In the genomic region with DNA sequence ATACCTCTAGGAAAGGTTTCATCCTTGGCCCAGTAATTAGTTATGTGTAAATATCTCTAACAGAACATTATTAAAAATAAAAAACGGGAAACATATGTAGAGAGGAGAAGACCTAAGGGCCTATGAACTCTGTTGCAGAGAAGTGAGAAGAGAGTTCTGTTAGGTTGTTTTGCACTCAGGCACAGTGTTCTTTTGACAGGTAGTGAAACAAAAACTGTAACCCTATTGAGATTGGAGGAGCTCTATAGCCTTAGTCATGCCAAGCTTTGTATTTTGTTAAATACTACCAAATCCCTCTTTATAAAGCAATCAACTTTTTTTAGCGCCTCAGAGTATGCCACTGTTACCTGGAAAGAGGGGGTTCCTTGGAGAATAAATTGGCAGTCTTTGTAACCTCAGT, we compare ENCODE assay signal across 13 cellular contexts.
DNase-seq lines count a peak whose midpoint lies in the region; ATAC-seq and TF ChIP-seq lines count a peak whose summit lies in the region.
"Had no signal": no experiment of that assay in that cellular context is flagged by ENCODE, and none has a peak within 500 bp of the region (broad histone marks: within the 10 kb centered on the region; RNA-seq: fewer than 3 reads in every experiment).

No MANE protein-coding gene starts in this region.

- peak overlapping the region; percentile 89 for H3K27ac ChIP-seq in MM.1S (ENCODE audit: low read length)
- peak overlapping the region; percentile 16 to 78 (median 44) for H3K27ac ChIP-seq in gastroesophageal sphincter
- H3K27ac ChIP-seq in body of pancreas = no peak overlapping the region
- H3K27ac ChIP-seq: C4-2B had no signal

- TF ChIP-seq POLR2A in gastroesophageal sphincter (IDR thresholded peaks at IDR 0.05) (no peak), body of pancreas (IDR thresholded peaks at IDR 0.05) (no peak)

- no peaks in the 10 kb centered on the region for H3K9me2 ChIP-seq in MM.1S (replicated peaks; ENCODE audit: insufficient read depth, low read length)

- TF ChIP-seq CTCF in MM.1S (IDR thresholded peaks at IDR 0.05; ENCODE audit: low read length) (no peak), gastroesophageal sphincter (IDR thresholded peaks at IDR 0.05) (no peak), body of pancreas (IDR thresholded peaks at IDR 0.05) (no peak), osteocyte (IDR thresholded peaks at IDR 0.05) (no peak)

- no peaks in the 10 kb centered on the region for H3K36me3 ChIP-seq in MM.1S (replicated peaks; ENCODE audit: insufficient read depth, low read length)
- H3K36me3 ChIP-seq in gastroesophageal sphincter = no peaks in the 10 kb centered on the region
- H3K36me3 ChIP-seq in body of pancreas (replicated peaks in 1 of 2; ENCODE audit: insufficient read depth in 1 of 2, low read depth in 2 of 2) = no peaks in the 10 kb centered on the region
- H3K36me3 ChIP-seq: BE2C, HAP-1 had no signal

- TF ChIP-seq EP300 in gastroesophageal sphincter (IDR thresholded peaks at IDR 0.05) = no peak

- H3K27me3 ChIP-seq in MM.1S (replicated peaks; ENCODE audit: insufficient read depth, low read length) (no peaks in the 10 kb centered on the region), gastroesophageal sphincter (no peaks in the 10 kb centered on the region), body of pancreas (no peaks in the 10 kb centered on the region)
- H3K27me3 ChIP-seq: BE2C had no signal

- H2AFZ ChIP-seq in MM.1S (ENCODE audit: low read length) = peak overlapping the region; percentile 51

- H3K4me1 ChIP-seq in MM.1S (ENCODE audit: low read length) (peaks cover 44% of the 10 kb centered on the region), gastroesophageal sphincter (peaks cover 0 to 51% (median 10%) of the 10 kb centered on the region in 3 donors), body of pancreas (no peaks in the 10 kb centered on the region)
- H3K4me1 ChIP-seq: BE2C, HAP-1 had no signal

- intact Hi-C loops in body of pancreas (cut with DNase I) = no loop called here

- H3K4me1 Mint-ChIP-seq in osteocyte (ENCODE audit: unreplicated experiment) = no peaks in the 10 kb centered on the region
- H3K4me1 Mint-ChIP-seq: CD4-positive, alpha-beta memory T cell had no signal

- no peaks in the 10 kb centered on the region for H4K20me1 ChIP-seq in MM.1S (ENCODE audit: insufficient read depth, low read length)

- H3K27ac Mint-ChIP-seq in osteocyte (ENCODE audit: unreplicated experiment) = no peak overlapping the region
- H3K27ac Mint-ChIP-seq: CD4-positive, alpha-beta memory T cell had no signal

- H3K9ac ChIP-seq in MM.1S (ENCODE audit: low read length) = peak overlapping the region; percentile 19; the same call in 1 of the 2 replicates

- no peaks in the 10 kb centered on the region for H3K36me3 Mint-ChIP-seq in osteocyte (ENCODE audit: unreplicated experiment)
- H3K36me3 Mint-ChIP-seq: CD4-positive, alpha-beta memory T cell had no signal

- no peaks in the 10 kb centered on the region for H3K9me3 ChIP-seq in MM.1S (replicated peaks; ENCODE audit: insufficient read depth, low read length)
- H3K9me3 ChIP-seq in gastroesophageal sphincter = no peaks in the 10 kb centered on the region
- H3K9me3 ChIP-seq in body of pancreas = no peaks in the 10 kb centered on the region
- H3K9me3 ChIP-seq: BE2C, HAP-1 had no signal

- peak; percentile 77 for DNase-seq in MM.1S
- no peak for DNase-seq in T1000 (lab: John Stamatoyannopoulos, UW)
- DNase-seq in body of pancreas = no peak
- DNase-seq in osteocyte (ENCODE audit: extremely low spot score, unreplicated experiment) = no peak
- DNase-seq: BE2C; CD4-positive, alpha-beta memory T cell; DMS79 had no signal

- H3K4me2 ChIP-seq in MM.1S (ENCODE audit: low read depth, low read length) = peak overlapping the region; percentile 52

- H3K4me3 Mint-ChIP-seq in osteocyte (ENCODE audit: unreplicated experiment) = no peak overlapping the region
- H3K4me3 Mint-ChIP-seq: CD4-positive, alpha-beta memory T cell had no signal

- H3K9me3 Mint-ChIP-seq in osteocyte (ENCODE audit: unreplicated experiment) = no peaks in the 10 kb centered on the region

- H3K4me3 ChIP-seq in MM.1S (ENCODE audit: low read length) (no peak overlapping the region), gastroesophageal sphincter (no peak overlapping the region), body of pancreas (no peak overlapping the region)
- H3K4me3 ChIP-seq: HAP-1 had no signal

- H3F3A ChIP-seq in MM.1S (ENCODE audit: insufficient read depth, low read length) = peaks cover 43% of the 10 kb centered on the region

- 36 to 44% methylated on average over 2 of the region's 2 CpGs for WGBS in gastroesophageal sphincter (ENCODE audit: low coverage in 1 of 2), 2 donors
- WGBS in body of pancreas, 2 donors = 28 to 32% methylated on average over 2 of the region's 2 CpGs

- ATAC-seq in GM18499 (IDR thresholded peaks at IDR 0.05; ENCODE audit: insufficient read depth, unreplicated experiment) (peak; percentile 53), HG02885 (IDR thresholded peaks at IDR 0.05; ENCODE audit: poor library complexity, unreplicated experiment) (peak; percentile 52), gastroesophageal sphincter (no peak), HG03025 (IDR thresholded peaks at IDR 0.05; ENCODE audit: low FRiP score, unreplicated experiment) (no peak), body of pancreas (no peak)

- H3K27me3 Mint-ChIP-seq in osteocyte (ENCODE audit: unreplicated experiment) = no peaks in the 10 kb centered on the region
- H3K27me3 Mint-ChIP-seq: CD4-positive, alpha-beta memory T cell had no signal

- H3K79me2 ChIP-seq in MM.1S (ENCODE audit: low read length) = no peaks in the 10 kb centered on the region

Comparison
In these comparisons a context has a peak if more than half of its experiments do, and no peak if none do; other contexts are left out.
1. ATAC-seq: peak in GM18499 (single experiment) and HG02885 (single experiment); none in gastroesophageal sphincter (single experiment), HG03025 (single experiment) and body of pancreas (single experiment).
2. H3K27ac ChIP-seq: peak in MM.1S (single experiment) and gastroesophageal sphincter (4 of 4); none in body of pancreas (0 of 4).